ENCODE assay signal across 8 cellular contexts in genomic region chr6:131116755-131117360, GRCh38. TPM values are rescaled to one million over a fixed set of nuclear protein-coding genes. Genes with fewer than 3 reads are reported as not detected.
DNase-seq lines count a peak whose midpoint lies in the region; TF ChIP-seq lines count a peak whose summit lies in the region.

No MANE protein-coding gene starts in this region.

- H3K27ac Mint-ChIP-seq in MCF 10A (ENCODE audit: low read depth, unreplicated experiment): no peak overlapping the region

- H3K36me3 Mint-ChIP-seq in MCF 10A (ENCODE audit: insufficient read depth, unreplicated experiment): no peaks in the 10 kb centered on the region

- H3K4me2 ChIP-seq in MM.1S (ENCODE audit: low read depth, low read length): no peak overlapping the region

- H3K9me3 ChIP-seq in MM.1S (replicated peaks; ENCODE audit: insufficient read depth, low read length): no peaks in the 10 kb centered on the region

- no peaks in the 10 kb centered on the region for H3K27me3 Mint-ChIP-seq in MCF 10A (ENCODE audit: insufficient read depth, unreplicated experiment)

- H3K27ac ChIP-seq in MM.1S (ENCODE audit: low read length) (no peak overlapping the region), caudate nucleus (ENCODE audit: low read depth, low read length) (no peak overlapping the region)

- no peaks in the 10 kb centered on the region for H3K27me3 ChIP-seq in MM.1S (replicated peaks; ENCODE audit: insufficient read depth, low read length)

- no peaks in the 10 kb centered on the region for H3K36me3 ChIP-seq in MM.1S (replicated peaks; ENCODE audit: insufficient read depth, low read length)

- H3K4me1 ChIP-seq in MM.1S (ENCODE audit: low read length): no peaks in the 10 kb centered on the region

- no peak overlapping the region for H3K4me3 ChIP-seq in MM.1S (ENCODE audit: low read length)

- CTCF ChIA-PET in MCF 10A (lab: Yijun Ruan, JAX): interaction anchor here (0.6 to 11.3 kb wide), 23 partner anchors 9 to 435 kb away, joined by 3 to 200 read pairs (median 4); no protein-coding TSS in a partner anchor

- H4K20me1 ChIP-seq in MM.1S (ENCODE audit: insufficient read depth, low read length): no peaks in the 10 kb centered on the region

- H3K79me2 ChIP-seq in MM.1S (ENCODE audit: low read length): no peaks in the 10 kb centered on the region

- BruUV-seq in MCF 10A (replicated peaks; lab: Mats Ljungman, UMichigan): no TSS peak

- POLR2A ChIA-PET in MCF 10A (lab: Yijun Ruan, JAX): interaction anchor here (0.7 to 1.5 kb wide), 7 partner anchors 23 to 233 kb away, joined by 3 to 7 read pairs (median 4); no protein-coding TSS in a partner anchor

- intact Hi-C loops in MCF 10A (cut with micrococcal nuclease): loop anchor here (1.0 to 5.0 kb wide), 3 partner anchors 50 to 415 kb away; no protein-coding TSS in a partner anchor

- H3F3A ChIP-seq in MM.1S (ENCODE audit: insufficient read depth, low read length): no peaks in the 10 kb centered on the region

- H3K9me2 ChIP-seq in MM.1S (replicated peaks; ENCODE audit: insufficient read depth, low read length): no peaks in the 10 kb centered on the region

- H3K4me1 Mint-ChIP-seq in MCF 10A (ENCODE audit: insufficient read depth, unreplicated experiment): peaks cover 5% of the 10 kb centered on the region

- no peak overlapping the region for H2AFZ ChIP-seq in MM.1S (ENCODE audit: low read length)

- H3K9ac ChIP-seq in MM.1S (ENCODE audit: low read length): no peak overlapping the region

- no peaks in the 10 kb centered on the region for H3K9me3 Mint-ChIP-seq in MCF 10A (ENCODE audit: unreplicated experiment)

- no peak overlapping the region for H3K4me3 Mint-ChIP-seq in MCF 10A (ENCODE audit: unreplicated experiment)

- DNase-seq in SHP77 (lab: John Stamatoyannopoulos, UW): peak; percentile 6
- no peak for DNase-seq in SHP77 treated with DMSO at 0.1 percent for 48 hours (lab: John Stamatoyannopoulos, UW)
- peak; percentile 55 for DNase-seq in MM.1S
- DNase-seq in MCF 10A (ENCODE audit: unreplicated experiment): peak; percentile 69
- DNase-seq in lung microvascular endothelial cell (ENCODE audit: low read depth in 2 of 2): peak; percentile 66 to 78
- DNase-seq in caudate nucleus (lab: John Stamatoyannopoulos, UW): no peak
- DNase-seq in occipital lobe (lab: John Stamatoyannopoulos, UW): no peak
- DNase-seq in NCI-H446 treated with DMSO at 0.1 percent for 48 hours (lab: John Stamatoyannopoulos, UW): no peak

- peak; percentile 55 for TF ChIP-seq CTCF in MM.1S (IDR thresholded peaks at IDR 0.05; ENCODE audit: low read length)
- peak; percentile 51 for TF ChIP-seq CTCF in MCF 10A (IDR thresholded peaks at IDR 0.05; ENCODE audit: unreplicated experiment)

RNA-seq across cellular contexts. Expression of gene AKAP7, which starts 18.4 kb away (rescaled TPM):
- 2.9 and 5.6 TPM in 2 replicates for total RNA-seq in MCF 10A (2022)
- 2.0 and 2.4 TPM in 2 replicates for total RNA-seq in lung microvascular endothelial cell
- total RNA-seq in occipital lobe: 212 TPM

RNA-seq across cellular contexts. Expression of gene EPB41L2, which starts 53.8 kb away (rescaled TPM):
- 22.5 and 33.3 TPM in 2 replicates for total RNA-seq in MCF 10A (2022)
- total RNA-seq in lung microvascular endothelial cell: 78.5 and 130 TPM in 2 replicates
- 32.3 TPM for total RNA-seq in occipital lobe

Comparison
In these comparisons a context has a peak if more than half of its experiments do, and no peak if none do; other contexts are left out.
1. DNase-seq: peak in SHP77 (2 of 2), MM.1S (single experiment), MCF 10A (single experiment) and lung microvascular endothelial cell (2 of 2); none in SHP77 treated with DMSO at 0.1 percent for 48 hours (single experiment), caudate nucleus (0 of 61), occipital lobe (single experiment) and NCI-H446 treated with DMSO at 0.1 percent for 48 hours (single experiment).
2. RNA of gene AKAP7, which starts 18.4 kb away (total RNA-seq): 212 TPM in occipital lobe (single experiment); 2.9 to 5.6 TPM in MCF 10A and 2.0 to 2.4 TPM in lung microvascular endothelial cell; every median in the first group is over 10 times any median in the second.